8 cellular contexts compared by ENCODE assay signal in the genomic region with DNA sequence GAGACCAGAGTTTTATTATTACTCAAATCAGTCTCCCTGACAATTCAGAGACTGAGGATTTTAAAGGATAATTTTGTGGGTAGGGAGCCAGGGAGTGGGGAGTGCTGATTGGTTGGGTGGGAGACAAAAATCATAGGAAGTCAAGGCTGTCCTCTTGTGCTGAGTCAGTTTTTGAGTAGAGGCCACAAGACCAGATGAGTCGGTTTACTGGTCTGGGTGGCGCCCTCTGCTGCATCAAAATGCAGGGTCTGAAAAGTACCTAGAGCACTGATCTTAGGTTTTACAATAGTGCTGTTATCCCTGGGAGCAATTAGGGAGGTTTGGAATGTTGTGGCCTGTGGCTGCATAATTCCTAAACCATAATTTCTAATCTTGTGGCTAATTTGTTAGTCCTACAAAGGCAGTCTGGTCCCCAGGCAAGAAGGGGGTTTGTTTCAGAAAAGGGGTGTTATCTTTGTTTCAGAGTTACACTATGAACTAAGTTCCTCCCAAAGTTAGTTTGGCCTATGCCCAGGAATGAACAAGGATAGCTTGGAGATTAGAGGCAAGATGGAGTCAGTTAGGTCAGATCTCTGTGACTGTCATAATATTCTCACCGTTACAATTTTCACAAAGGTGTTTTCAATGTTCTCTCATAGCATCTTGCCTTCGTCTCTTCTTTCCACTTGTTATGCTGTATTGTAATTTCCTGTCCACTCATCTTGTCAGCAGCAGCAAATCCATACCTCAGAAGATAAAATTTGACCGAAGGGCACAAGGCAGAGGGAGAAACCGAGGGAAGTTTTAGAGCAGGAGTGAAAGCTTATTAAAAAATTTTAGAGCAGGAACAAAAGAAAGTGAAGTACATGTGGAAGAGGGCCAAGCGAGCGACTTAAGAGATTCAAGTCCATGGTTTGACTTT. TPM values are rescaled to one million over a fixed set of nuclear protein-coding genes. Genes with fewer than 3 reads are reported as not detected.
DNase-seq lines count a peak whose midpoint lies in the region; ATAC-seq and TF ChIP-seq lines count a peak whose summit lies in the region.

No MANE protein-coding gene starts in this region.

- peak; percentile 81 for DNase-seq in A172 (ENCODE audit: low spot score)
- DNase-seq in RPMI8226 = peak; percentile 74
- peak; percentile 44 for DNase-seq in activated T-helper 9 cell treated with anti-CD3 and anti-CD28 coated beads, Interleukin-2, amount 50 U/mL, for 16 hours (ENCODE audit: low read depth)
- DNase-seq in glomerular visceral epithelial cell (ENCODE audit: extremely low spot score) = peak; percentile 62
- peak; percentile 22 for DNase-seq in retina

- peak; percentile 73 for ATAC-seq in HG03432 (IDR thresholded peaks at IDR 0.05; ENCODE audit: unreplicated experiment)
- no peak for ATAC-seq in GM19328 (IDR thresholded peaks at IDR 0.05; ENCODE audit: unreplicated experiment)

- H3K4me3 ChIP-seq in GM12875 (ENCODE audit: low read depth, low read length) = no peak overlapping the region

- TF ChIP-seq CTCF in GM12875 (IDR thresholded peaks at IDR 0.05; ENCODE audit: borderline replicate concordance, insufficient read depth, low read depth, low read length) = peak; percentile 64; the same call in 1 of the 2 replicates

RNA-seq across cellular contexts. Expression of gene CLINT1, which starts 59.2 kb away (rescaled TPM):
- 58.4 and 79.2 TPM in 2 replicates for total RNA-seq in A172 (2014; rRNA removed; shearing (Covaris generic))

Comparison
In these comparisons a context has a peak if more than half of its experiments do, and no peak if none do; other contexts are left out.
1. DNase-seq: peak in every context shown above with its lines; median percentile 81 in A172; 74 in RPMI8226; 62 in glomerular visceral epithelial cell; 44 in activated T-helper 9 cell treated with anti-CD3 and anti-CD28 coated beads, Interleukin-2, amount 50 U/mL, for 16 hours; 22 in retina.